Comparison of ENCODE assay signal across 1 cellular context in genomic region chr10:133367461-133367860, GRCh38. TPM values are rescaled to one million over a fixed set of nuclear protein-coding genes. Genes with fewer than 3 reads are reported as not detected.
"Had no signal": no experiment of that assay in that cellular context is flagged by ENCODE, and none has a peak within 500 bp of the region (broad histone marks: within the 10 kb centered on the region; RNA-seq: fewer than 3 reads in every experiment).

No MANE protein-coding gene starts in this region.

RNA-seq across cellular contexts. Expression of gene PRAP1, which starts 20.3 kb away (rescaled TPM):
- total RNA-seq: GM12878 had no signal
